In genomic region chr17:7394452-7395191, GRCh38 we compare ENCODE assay signal across 8 cellular contexts. TPM values are rescaled to one million over a fixed set of nuclear protein-coding genes. Genes with fewer than 3 reads are reported as not detected.
A peak's percentile ranks its signal among the peaks of the same experiment; 100 is the strongest.
DNase-seq lines count a peak whose midpoint lies in the region; ATAC-seq and TF ChIP-seq lines count a peak whose summit lies in the region.

PLSCR3 (minus strand) TSS chr17:7394525; CDS start chr17:7394110, 415 bp downstream.

- TF ChIP-seq RAD21 in liver (IDR thresholded peaks at IDR 0.05) = no peak

- no peaks in the 10 kb centered on the region for H3K9me3 ChIP-seq in liver (ENCODE audit: control insufficient read depth in 4 of 4, low read length in 3 of 4)

- DNase-seq in AG08395 (ENCODE audit: low spot score) (peak; percentile 92), NCI-H526 (lab: John Stamatoyannopoulos, UW) (peak; percentile 65 to 82), dermis blood vessel endothelial cell (peak; percentile 88)
- peak; percentile 69 to 72 for DNase-seq in activated CD4-positive, alpha-beta T cell treated with anti-CD3 and anti-CD28 coated beads, Interleukin-2, amount 50 U/mL, for 4 hours
- peak; percentile 82 to 85 for DNase-seq in stimulated activated CD4-positive, alpha-beta T cell treated with anti-CD3 and anti-CD28 coated beads, Interleukin-2, amount 100 ng/mL, for 48 hours

- WGBS in liver = under 1% methylated on average over 71 of the region's 71 CpGs

- peak within 1 kb of the TSS; percentile 74 to 94 for H3K27ac ChIP-seq in liver (ENCODE audit: low read depth in 1 of 2, low read length in 2 of 2)

- no peaks in the 10 kb centered on the region for H3K27me3 ChIP-seq in liver (ENCODE audit: control insufficient read depth in 4 of 4, insufficient read depth in 4 of 4, low read length in 3 of 4)

- H3K36me3 ChIP-seq in liver (ENCODE audit: control insufficient read depth in 4 of 4, insufficient read depth in 3 of 4, low read depth in 1 of 4, low read length in 3 of 4) = peaks cover 0 to 6% (median 0%) of the 10 kb centered on the region in 4 donors

- peak within 1 kb of the TSS; percentile 79 to 88 for H3K9ac ChIP-seq in liver (ENCODE audit: low read depth in 1 of 2, low read length in 2 of 2)

- ATAC-seq in GM18861 (IDR thresholded peaks at IDR 0.05; ENCODE audit: unreplicated experiment) = peak; percentile 71
- ATAC-seq in HG03135 (IDR thresholded peaks at IDR 0.05; ENCODE audit: unreplicated experiment) = peak; percentile 77

- peaks cover 0 to 15% (median 8%) of the 10 kb centered on the region in 4 donors for H3K4me1 ChIP-seq in liver (ENCODE audit: control insufficient read depth in 4 of 4, insufficient read depth in 4 of 4, low read length in 3 of 4)

- peak within 1 kb of the TSS; percentile 69 to 85 (median 73) for H3K4me3 ChIP-seq in liver (ENCODE audit: low read depth in 1 of 3, low read length in 3 of 3)

- no peak for TF ChIP-seq CTCF in liver (IDR thresholded peaks at IDR 0.05; ENCODE audit: low read depth, low read length, missing input control)

TF ChIP-seq in liver, 16 proteins besides CTCF, POLR2A, EP300 and RAD21:
- TF ChIP-seq TAF1 (conservative IDR thresholded peaks at IDR 0.05) (no peak), HNF4A (conservative IDR thresholded peaks at IDR 0.05) (no peak), JUND (IDR thresholded peaks at IDR 0.05) (no peak), GABPA (IDR thresholded peaks at IDR 0.05 in 1 of 2, conservative IDR thresholded peaks at IDR 0.05 in 1 of 2) (peak in 1 of 2 donors; percentile 40), REST (IDR thresholded peaks at IDR 0.05) (peak; percentile 17), SP1 (IDR thresholded peaks at IDR 0.05) (no peak), MAX (IDR thresholded peaks at IDR 0.05) (no peak), NR2F2 (IDR thresholded peaks at IDR 0.05) (no peak), YY1 (IDR thresholded peaks at IDR 0.05) (peak; percentile 39), FOXA1 (IDR thresholded peaks at IDR 0.05) (no peak), EGR1 (IDR thresholded peaks at IDR 0.05; ENCODE audit: low read depth in 2 of 2) (no peak)
TF ChIP-seq in liver: peak in this region for 3.

RNA-seq across cellular contexts. Expression of gene PLSCR3, which starts in this region (rescaled TPM):
- total RNA-seq in dermis blood vessel endothelial cell = 21.3 and 34.1 TPM in 2 replicates
- 1 to 10 TPM; 2.8 to 4.2 TPM for total RNA-seq in liver
- 10 to 100 TPM in 1 of 2 donors, 1 to 10 TPM in 1; 4.0 to 10.9 TPM for polyA plus RNA-seq in liver

Comparison
In these comparisons a context has a peak if more than half of its experiments do, and no peak if none do; other contexts are left out.
1. Peak in every context shown above with its lines: DNase-seq, ATAC-seq, H3K4me3 ChIP-seq and H3K27ac ChIP-seq.